ENCODE assay signal across 8 cellular contexts in the genomic region with DNA sequence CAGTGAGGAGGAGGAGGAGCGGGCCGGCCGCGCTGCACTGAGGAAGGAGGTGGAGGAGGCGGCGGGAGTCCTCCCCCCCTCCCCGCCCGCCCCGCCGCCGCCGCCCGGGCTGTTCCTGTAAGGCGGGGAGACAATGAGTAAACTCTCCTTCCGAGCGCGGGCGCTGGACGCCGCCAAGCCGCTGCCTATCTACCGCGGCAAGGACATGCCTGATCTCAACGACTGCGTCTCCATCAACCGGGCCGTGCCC. TPM values are rescaled to one million over a fixed set of nuclear protein-coding genes. Genes with fewer than 3 reads are reported as not detected.
DNase-seq lines count a peak whose midpoint lies in the region; ATAC-seq and TF ChIP-seq lines count a peak whose summit lies in the region.

No MANE protein-coding gene starts in this region.

- DNase-seq in Calu3 (no peak), colonic mucosa (no peak), T1000 (lab: John Stamatoyannopoulos, UW) (no peak), SW 1271 (lab: John Stamatoyannopoulos, UW) (no peak)
- no peak for DNase-seq in stimulated activated CD4-positive, alpha-beta T cell treated with anti-CD3 and anti-CD28 coated beads, Interleukin-1b, Interleukin-23, amount 100 ng/mL, for 48 hours

- H3K4me1 ChIP-seq in colonic mucosa (no peaks in the 10 kb centered on the region), muscle layer of colon (ENCODE audit: insufficient read depth, low read length) (no peaks in the 10 kb centered on the region)

- no peaks in the 10 kb centered on the region for H3K9me3 Mint-ChIP-seq in Calu3 (ENCODE audit: low read depth, unreplicated experiment)

- TF ChIP-seq CTCF in Calu3 (IDR thresholded peaks at IDR 0.05; ENCODE audit: unreplicated experiment) = no peak
- no peak for TF ChIP-seq CTCF in colonic mucosa (IDR thresholded peaks at IDR 0.05)

- H3K9me3 ChIP-seq in colonic mucosa (no peaks in the 10 kb centered on the region), muscle layer of colon (ENCODE audit: low read length) (no peaks in the 10 kb centered on the region)

- peak overlapping the region; percentile 75 for H3K4me3 Mint-ChIP-seq in Calu3 (ENCODE audit: low read depth, unreplicated experiment)

- H3K9ac ChIP-seq in colonic mucosa (ENCODE audit: low read depth in 2 of 2, low read length in 2 of 2) (peak overlapping the region; percentile 54 to 76), muscle layer of colon (ENCODE audit: low read length) (no peak overlapping the region)

- no TSS peak for BruUV-seq in Calu3 (replicated peaks; lab: Mats Ljungman, UMichigan)

- peak; percentile 26 for ATAC-seq in GM21576 (IDR thresholded peaks at IDR 0.05; ENCODE audit: unreplicated experiment)

- H3K4me3 ChIP-seq in colonic mucosa = peak overlapping the region; percentile 95
- peak overlapping the region; percentile 53 to 67 for H3K4me3 ChIP-seq in muscle layer of colon (ENCODE audit: low read depth in 1 of 2, low read length in 2 of 2)

- H3K27ac Mint-ChIP-seq in Calu3 (ENCODE audit: unreplicated experiment) = peak overlapping the region; percentile 55

- H3K27ac ChIP-seq in colonic mucosa (peak overlapping the region; percentile 95), muscle layer of colon (ENCODE audit: low read depth, low read length) (peak overlapping the region; percentile 88)

- H3K27me3 Mint-ChIP-seq in Calu3 (ENCODE audit: unreplicated experiment) = no peaks in the 10 kb centered on the region

- TF ChIP-seq RAD21 in Ishikawa (IDR thresholded peaks at IDR 0.05; ENCODE audit: low read depth) = no peak

- H3K27me3 ChIP-seq in colonic mucosa = no peaks in the 10 kb centered on the region
- H3K27me3 ChIP-seq in muscle layer of colon (ENCODE audit: control insufficient read depth in 1 of 2, insufficient read depth in 2 of 2, low read length in 2 of 2) = no peaks in the 10 kb centered on the region

- peaks cover 27% of the 10 kb centered on the region for H3K36me3 Mint-ChIP-seq in Calu3 (ENCODE audit: insufficient read depth, unreplicated experiment)

- H3K36me3 ChIP-seq in colonic mucosa (no peaks in the 10 kb centered on the region), muscle layer of colon (ENCODE audit: insufficient read depth, low read length) (no peaks in the 10 kb centered on the region)

- peaks cover 24% of the 10 kb centered on the region for H3K4me1 Mint-ChIP-seq in Calu3 (ENCODE audit: low read depth, unreplicated experiment)

- intact Hi-C loops in Calu3 (cut with micrococcal nuclease; ENCODE audit: unreplicated experiment) = loop anchor here (10.0 kb wide), 1 partner anchor 350 kb away; no protein-coding TSS in a partner anchor
- intact Hi-C loops in colonic mucosa (cut with DNase I) = loop anchor here (5.0 kb wide), 1 partner anchor 342 kb away; no protein-coding TSS in a partner anchor

- CTCF ChIA-PET in Calu3 (lab: Charles Lee) = interaction anchor here (0.7 to 1.8 kb wide), 3 partner anchors 30 to 202 kb away, joined by 3 to 15 read pairs (median 8); no protein-coding TSS in a partner anchor

- no peak for TF ChIP-seq EP300 in Ishikawa (IDR thresholded peaks at IDR 0.05; ENCODE audit: borderline replicate concordance)

TF ChIP-seq in Ishikawa, 13 proteins besides CTCF, POLR2A, EP300 and RAD21:
- no peak for TF ChIP-seq EGR1 (IDR thresholded peaks at IDR 0.05)
- TF ChIP-seq, protein P1, sequence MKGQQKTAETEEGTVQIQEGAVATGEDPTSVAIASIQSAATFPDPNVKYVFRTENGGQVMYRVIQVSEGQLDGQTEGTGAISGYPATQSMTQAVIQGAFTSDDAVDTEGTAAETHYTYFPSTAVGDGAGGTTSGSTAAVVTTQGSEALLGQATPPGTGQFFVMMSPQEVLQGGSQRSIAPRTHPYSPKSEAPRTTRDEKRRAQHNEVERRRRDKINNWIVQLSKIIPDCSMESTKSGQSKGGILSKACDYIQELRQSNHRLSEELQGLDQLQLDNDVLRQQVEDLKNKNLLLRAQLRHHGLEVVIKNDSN (IDR thresholded peaks at IDR 0.05) = no peak
- 0 out of 2 replicates have a peak, but pooled peaks have one; percentile 3 for TF ChIP-seq ZBTB7A (IDR thresholded peaks at IDR 0.05; ENCODE audit: low read depth)
- TF ChIP-seq, protein P2, sequence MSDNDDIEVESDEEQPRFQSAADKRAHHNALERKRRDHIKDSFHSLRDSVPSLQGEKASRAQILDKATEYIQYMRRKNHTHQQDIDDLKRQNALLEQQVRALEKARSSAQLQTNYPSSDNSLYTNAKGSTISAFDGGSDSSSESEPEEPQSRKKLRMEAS (IDR thresholded peaks at IDR 0.05) = no peak

RNA-seq across cellular contexts. Expression of a gene that starts 0.3 kb away (rescaled TPM):
- 29.4 and 32.5 TPM in 2 replicates for total RNA-seq in Calu3 (2022)
- 10 to 100 TPM; 18.4 to 20.7 TPM for total RNA-seq in colonic mucosa
